In the genomic region with DNA sequence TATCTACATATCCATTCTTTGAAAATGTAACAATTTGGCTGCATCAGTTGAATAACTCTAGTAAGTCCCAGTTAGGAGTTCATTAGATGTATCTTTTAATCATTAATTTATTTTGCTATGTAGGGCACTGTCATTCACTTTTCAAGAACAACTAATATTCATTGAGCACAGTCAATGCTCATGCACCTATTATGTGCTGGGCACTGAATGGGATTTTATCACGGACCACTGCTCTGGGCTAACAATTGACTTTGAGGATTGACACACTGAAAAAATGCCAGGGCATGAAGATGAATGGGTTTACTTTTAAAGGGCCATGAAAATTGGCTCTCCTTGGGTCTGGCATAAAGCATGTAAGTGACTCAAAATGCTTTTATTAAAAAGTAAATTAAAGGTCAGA, we compare ENCODE assay signal across 27 cellular contexts.
DNase-seq lines count a peak whose midpoint lies in the region; ATAC-seq, FAIRE-seq and TF ChIP-seq lines count a peak whose summit lies in the region.
"Had no signal": no experiment of that assay in that cellular context is flagged by ENCODE, and none has a peak within 500 bp of the region (broad histone marks: within the 10 kb centered on the region; RNA-seq: fewer than 3 reads in every experiment).

No MANE protein-coding gene starts in this region.

- no peaks in the 10 kb centered on the region for H3K36me3 ChIP-seq in osteoblast (ENCODE audit: insufficient read depth, low read length)
- H3K36me3 ChIP-seq: BE2C, BLaER1 had no signal

- DNase-seq in NCI-H446 (lab: John Stamatoyannopoulos, UW) (peak; percentile 43 to 59), kidney tubule cell (ENCODE audit: low spot score) (peak; percentile 69), osteoblast (ENCODE audit: insufficient read length, low spot score, missing footprints) (no peak), NCI-H82 (lab: John Stamatoyannopoulos, UW) (no peak), left colon (no peak)
- DNase-seq: 8988T; ACHN; BE2C; C1 segment of cervical spinal cord; CD4-positive, alpha-beta memory T cell; CD4-positive, CD25-positive, alpha-beta regulatory T cell; CD8-positive, alpha-beta memory T cell; COR-L47; DMS 273 treated with DMSO at 0.1 percent for 48 hours; DMS153; DMS53; DMS79; DND-41; EL; GDM1 had no signal

- no peaks in the 10 kb centered on the region for H4K20me1 ChIP-seq in osteoblast (ENCODE audit: insufficient read depth, low read length)
- H4K20me1 ChIP-seq: BLaER1 had no signal

- H3K4me2 ChIP-seq in osteoblast (ENCODE audit: insufficient read depth, low read length), result no peak overlapping the region
- H3K4me2 ChIP-seq: BLaER1 had no signal

- no peak for TF ChIP-seq CTCF in osteoblast (IDR thresholded peaks at IDR 0.05; ENCODE audit: extremely low read depth, low read depth, low read length)

- no peaks in the 10 kb centered on the region for H3K4me1 ChIP-seq in osteoblast (ENCODE audit: insufficient read depth, low read length)
- H3K4me1 ChIP-seq: BE2C, BLaER1 had no signal

- intact Hi-C loops in left colon (cut with DNase I, micrococcal nuclease), result no loop called here

- peaks cover 2% of the 10 kb centered on the region for H3K9me3 ChIP-seq in osteoblast (ENCODE audit: low read depth, low read length)
- H3K9me3 ChIP-seq: BE2C had no signal

- ATAC-seq in HG02610 (IDR thresholded peaks at IDR 0.05; ENCODE audit: unreplicated experiment), result no peak
- ATAC-seq in left colon, result no peak
- ATAC-seq: GM12878 had no signal

- H3K4me3 ChIP-seq in osteoblast (ENCODE audit: insufficient read depth, low read length), result no peak overlapping the region
- H3K4me3 ChIP-seq: BLaER1, GM12878 had no signal

- no peak overlapping the region for H3K27ac ChIP-seq in osteoblast (ENCODE audit: low read depth, low read length)
- H3K27ac ChIP-seq: BLaER1 had no signal

- no peak overlapping the region for H2AFZ ChIP-seq in osteoblast (ENCODE audit: low read length)

- H3K27me3 ChIP-seq in osteoblast (ENCODE audit: insufficient read depth, low read length), result no peaks in the 10 kb centered on the region
- H3K27me3 ChIP-seq: BE2C, BLaER1 had no signal

- no peaks in the 10 kb centered on the region for H3K79me2 ChIP-seq in osteoblast (ENCODE audit: insufficient read depth, low read length)

- FAIRE-seq in endometrium (lab: Jason Lieb, UNC), result peak; percentile 8
- FAIRE-seq: A204.1, GM12878, GM12892, GM19239 had no signal

Comparison
In these comparisons a context has a peak if more than half of its experiments do, and no peak if none do; other contexts are left out.
1. DNase-seq: peak in NCI-H446 (2 of 2) and kidney tubule cell (single experiment); none in osteoblast (single experiment), NCI-H82 (single experiment) and left colon (0 of 2).